Comparison of ENCODE assay signal across 1 cellular context in genomic region chr1:246690100-246690499, GRCh38.
TF ChIP-seq lines count a peak whose summit lies in the region.

No MANE protein-coding gene starts in this region.

TF ChIP-seq in K562, 482 proteins besides CTCF, POLR2A, EP300 and RAD21:
- no peak for TF ChIP-seq FUS (optimal IDR thresholded peaks at IDR 0.05; ENCODE audit: low read depth, low read length)
- no peak for TF ChIP-seq CCNT2 (IDR thresholded peaks at IDR 0.05; ENCODE audit: borderline replicate concordance, extremely low read depth, insufficient read length, low read depth, low read length)
- TF ChIP-seq ZNF41 (CRISPR knock-in tag; conservative IDR thresholded peaks at IDR 0.05): no peak
- no peak for TF ChIP-seq CEBPZ (IDR thresholded peaks at IDR 0.05; ENCODE audit: borderline replicate concordance, low read depth, low read length)
- TF ChIP-seq LARP7 (IDR thresholded peaks at IDR 0.05): no peak
- no peak for TF ChIP-seq RREB1 (CRISPR knock-in tag; IDR thresholded peaks at IDR 0.05)
- TF ChIP-seq NCOA2 (IDR thresholded peaks at IDR 0.05; ENCODE audit: partially characterized antibody in 2 of 2): no peak
- TF ChIP-seq HDAC6 (IDR thresholded peaks at IDR 0.05; ENCODE audit: low read depth, low read length): no peak
- TF ChIP-seq ESRRB (CRISPR knock-in tag; IDR thresholded peaks at IDR 0.05; ENCODE audit: borderline replicate concordance): no peak
- TF ChIP-seq FOXM1 (IDR thresholded peaks at IDR 0.05; ENCODE audit: low read depth): no peak
- no peak for TF ChIP-seq FOXM1 (CRISPR knock-in tag; IDR thresholded peaks at IDR 0.05; ENCODE audit: low read depth)
- TF ChIP-seq NELFE (IDR thresholded peaks at IDR 0.05; ENCODE audit: insufficient read depth, insufficient read length): no peak
- no peak for TF ChIP-seq GATA2 (CRISPR knock-in tag; IDR thresholded peaks at IDR 0.05)
- TF ChIP-seq RFX5 (IDR thresholded peaks at IDR 0.05; ENCODE audit: low read depth, low read length): no peak
- TF ChIP-seq CBX2 (IDR thresholded peaks at IDR 0.05; ENCODE audit: insufficient read depth, low read length, poor library complexity, severe bottlenecking): no peak
- no peak for TF ChIP-seq TFAM (CRISPR knock-in tag; conservative IDR thresholded peaks at IDR 0.05)
- TF ChIP-seq ZNF311 (CRISPR knock-in tag; IDR thresholded peaks at IDR 0.05): no peak
- no peak for TF ChIP-seq MEF2A (IDR thresholded peaks at IDR 0.05; ENCODE audit: control insufficient read depth, low read depth, low read length)
- TF ChIP-seq YY1 (IDR thresholded peaks at IDR 0.05; ENCODE audit: borderline replicate concordance in 1 of 3, control insufficient read depth in 1 of 3, extremely low read depth in 1 of 3, insufficient read depth in 3 of 3, insufficient read length in 1 of 3, insufficient replicate concordance in 2 of 3, low read depth in 1 of 3, low read length in 2 of 3): no peak
